Comparison of ENCODE assay signal across 18 cellular contexts in genomic region chr10:117980216-117980615, GRCh38.
A peak's percentile ranks its signal among the peaks of the same experiment; 100 is the strongest.
DNase-seq lines count a peak whose midpoint lies in the region; ATAC-seq and TF ChIP-seq lines count a peak whose summit lies in the region.
"Had no signal": no experiment of that assay in that cellular context is flagged by ENCODE, and none has a peak within 500 bp of the region (broad histone marks: within the 10 kb centered on the region; RNA-seq: fewer than 3 reads in every experiment).

No MANE protein-coding gene starts in this region.

- H2AFZ ChIP-seq in mesenchymal stem cell (ENCODE audit: low read depth, low read length), result no peak overlapping the region

- no peak overlapping the region for H2BK15ac ChIP-seq in mesenchymal stem cell (ENCODE audit: low read depth, poor library complexity, severe bottlenecking)

- TF ChIP-seq CTCF in BJ (IDR thresholded peaks at IDR 0.05; ENCODE audit: insufficient read depth, low read depth, low read length) (no peak), choroid plexus epithelial cell (conservative IDR thresholded peaks at IDR 0.05; ENCODE audit: low read depth, low read length) (no peak), transverse colon (IDR thresholded peaks at IDR 0.05) (no peak)

- H3K9me3 ChIP-seq in mesenchymal stem cell (ENCODE audit: control insufficient read depth, low read length) (no peaks in the 10 kb centered on the region), transverse colon (no peaks in the 10 kb centered on the region)
- H3K9me3 ChIP-seq: pancreas, uterus had no signal

- no peak overlapping the region for H3K4me2 ChIP-seq in mesenchymal stem cell (ENCODE audit: low read length, poor library complexity, severe bottlenecking)

- no peak overlapping the region for H2BK5ac ChIP-seq in mesenchymal stem cell (ENCODE audit: low read depth, low read length, poor library complexity, severe bottlenecking)

- H3K14ac ChIP-seq in mesenchymal stem cell (ENCODE audit: low read length in 2 of 2), result no peak overlapping the region

- peak; percentile 62 for DNase-seq in BJ (ENCODE audit: low read depth)
- peak; percentile 19 for DNase-seq in NCI-H460 (ENCODE audit: extremely low read depth, low read depth)
- DNase-seq in choroid plexus epithelial cell (ENCODE audit: low read depth), result peak; percentile 64
- peak; percentile 15 for DNase-seq in mesenchymal stem cell
- DNase-seq in cerebellar cortex (ENCODE audit: low spot score), result no peak
- DNase-seq in transverse colon, result no peak
- DNase-seq: activated CD8-positive, alpha-beta T cell treated with anti-CD3 and anti-CD28 coated beads for 36 hours; activated gamma-delta T cell treated with Interleukin-2 at 50 U/mL for 16 hours; C1 segment of cervical spinal cord; NCI-H1417; NCI-H526 treated with DMSO at 0.1 percent for 48 hours; pancreas; SHP77; stimulated activated CD8-positive, alpha-beta memory T cell treated with anti-CD3 and anti-CD28 coated beads, Interleukin-4, amount 100 ng/mL, for 48 hours; uterus had no signal

- TF ChIP-seq EP300 in transverse colon (IDR thresholded peaks at IDR 0.05; ENCODE audit: low read depth), result no peak

- H4K91ac ChIP-seq in mesenchymal stem cell (ENCODE audit: low read length), result no peak overlapping the region

- no peak overlapping the region for H2BK120ac ChIP-seq in mesenchymal stem cell (ENCODE audit: low read depth, low read length)

- intact Hi-C loops in transverse colon (cut with DNase I; ENCODE audit: low total_unique reads), result no loop called here

- H2AK5ac ChIP-seq in mesenchymal stem cell (ENCODE audit: low read length, severe bottlenecking), result no peak overlapping the region

- POLR2A ChIA-PET in BJ (lab: Charles Lee), result interaction anchor here (1.0 kb wide), 1 partner anchor 56 kb away, joined by 5 read pairs; no protein-coding TSS in a partner anchor

- no peak overlapping the region for H3K27ac ChIP-seq in mesenchymal stem cell (ENCODE audit: low read length, poor library complexity, severe bottlenecking)
- H3K27ac ChIP-seq in transverse colon, result no peak overlapping the region
- H3K27ac ChIP-seq: pancreas, uterus had no signal

- no peak overlapping the region for H2BK12ac ChIP-seq in mesenchymal stem cell (ENCODE audit: low read length in 2 of 2)

- no peak overlapping the region for H3K4me3 ChIP-seq in BJ (ENCODE audit: low read depth, low read length)
- no peak overlapping the region for H3K4me3 ChIP-seq in choroid plexus epithelial cell (ENCODE audit: low read depth, low read length)
- no peak overlapping the region for H3K4me3 ChIP-seq in mesenchymal stem cell (ENCODE audit: insufficient read depth in 1 of 2, low read depth in 1 of 2, low read length in 2 of 2)
- no peak overlapping the region for H3K4me3 ChIP-seq in transverse colon
- H3K4me3 ChIP-seq: pancreas, uterus had no signal

- no peak overlapping the region for H3K18ac ChIP-seq in mesenchymal stem cell (ENCODE audit: low read depth in 1 of 2, low read length in 2 of 2)

- H3K9ac ChIP-seq in mesenchymal stem cell (ENCODE audit: low read length), result no peak overlapping the region

- ATAC-seq in HG02970 (IDR thresholded peaks at IDR 0.05; ENCODE audit: low FRiP score, unreplicated experiment) (no peak), GM18867 (IDR thresholded peaks at IDR 0.05; ENCODE audit: unreplicated experiment) (no peak)
- ATAC-seq: activated CD8-positive, alpha-beta T cell treated with anti-CD3 and anti-CD28 coated beads for 36 hours; HepG2; pancreas had no signal

- H3K27me3 ChIP-seq in BJ (ENCODE audit: control insufficient read depth, insufficient read depth, low read length) (no peaks in the 10 kb centered on the region; the same call in 1 of the 2 replicates), mesenchymal stem cell (ENCODE audit: control insufficient read depth in 1 of 2, insufficient read depth in 1 of 2, low read length in 2 of 2) (no peaks in the 10 kb centered on the region), transverse colon (no peaks in the 10 kb centered on the region)
- H3K27me3 ChIP-seq: pancreas, uterus had no signal

- H3K23ac ChIP-seq in mesenchymal stem cell (ENCODE audit: low read length in 2 of 2), result no peak overlapping the region

- H3K4me1 ChIP-seq in mesenchymal stem cell (ENCODE audit: control insufficient read depth, insufficient read depth, low read depth, low read length), result no peaks in the 10 kb centered on the region
- no peaks in the 10 kb centered on the region for H3K4me1 ChIP-seq in transverse colon
- H3K4me1 ChIP-seq: pancreas, uterus had no signal

- CTCF ChIA-PET in BJ (lab: Yijun Ruan, JAX), result interaction anchor here (1.2 kb wide), 1 partner anchor 12 kb away, joined by 4 read pairs; no protein-coding TSS in a partner anchor

- TF ChIP-seq POLR2A in transverse colon (IDR thresholded peaks at IDR 0.05), result no peak

- H4K8ac ChIP-seq in mesenchymal stem cell (ENCODE audit: low read length), result no peak overlapping the region

- H3K36me3 ChIP-seq in BJ (ENCODE audit: control insufficient read depth, insufficient read depth, low read length), result no peaks in the 10 kb centered on the region
- no peaks in the 10 kb centered on the region for H3K36me3 ChIP-seq in mesenchymal stem cell (ENCODE audit: control insufficient read depth in 1 of 2, insufficient read depth in 2 of 2, low read depth in 1 of 2, low read length in 2 of 2)
- no peaks in the 10 kb centered on the region for H3K36me3 ChIP-seq in transverse colon
- H3K36me3 ChIP-seq: pancreas, uterus had no signal

- no peak overlapping the region for H3K4ac ChIP-seq in mesenchymal stem cell (ENCODE audit: low read depth in 1 of 2, low read length in 2 of 2)

- in situ Hi-C loops in transverse colon (cut with MboI; ENCODE audit: low pct_ligation_motif_present in 1 of 4, low pct_unique_long_range_greater_than_20kb in 1 of 4, low sequenced_read_pairs in 3 of 4), result no loop called here

- H3K79me1 ChIP-seq in mesenchymal stem cell (replicated peaks; ENCODE audit: low read length, poor library complexity, severe bottlenecking), result no peaks in the 10 kb centered on the region

- no CpG with 5 or more reads among the region's 2 CpGs for WGBS in mesenchymal stem cell
- WGBS in transverse colon (ENCODE audit: low coverage in 1 of 2), 2 donors, result 85 to 90% methylated on average over 2 of the region's 2 CpGs

Comparison
In these comparisons a context has a peak if more than half of its experiments do, and no peak if none do; other contexts are left out.
1. DNase-seq: peak in BJ (single experiment), NCI-H460 (single experiment), choroid plexus epithelial cell (single experiment) and mesenchymal stem cell (single experiment); none in cerebellar cortex (single experiment) and transverse colon (single experiment).